ENCODE assay signal across 13 cellular contexts in genomic region chr4:179325181-179325580, GRCh38.
A peak's percentile ranks its signal among the peaks of the same experiment; 100 is the strongest.
DNase-seq lines count a peak whose midpoint lies in the region.
"Had no signal": no experiment of that assay in that cellular context is flagged by ENCODE, and none has a peak within 500 bp of the region (broad histone marks: within the 10 kb centered on the region; RNA-seq: fewer than 3 reads in every experiment).

No MANE protein-coding gene starts in this region.

- no peaks in the 10 kb centered on the region for H3K36me3 Mint-ChIP-seq in CD4-positive, alpha-beta memory T cell
- H3K36me3 Mint-ChIP-seq: CD14-positive monocyte; CD8-positive, alpha-beta memory T cell had no signal

- POLR2A ChIA-PET in CD4-positive, alpha-beta memory T cell (lab: Charles Lee; ENCODE audit: partially characterized antibody), result no interaction called here

- H3K4me3 Mint-ChIP-seq in CD4-positive, alpha-beta memory T cell, result no peak overlapping the region
- H3K4me3 Mint-ChIP-seq: CD14-positive monocyte; CD8-positive, alpha-beta memory T cell had no signal

- no peak overlapping the region for H3K27ac ChIP-seq in CD4-positive, alpha-beta memory T cell (ENCODE audit: low read depth, low read length)
- H3K27ac ChIP-seq: GM23248 had no signal

- no peaks in the 10 kb centered on the region for H3K9me3 ChIP-seq in CD4-positive, alpha-beta memory T cell (ENCODE audit: control insufficient read depth in 1 of 2, low read length in 2 of 2)
- H3K9me3 ChIP-seq: Caco-2 had no signal

- H3K4me1 ChIP-seq in CD4-positive, alpha-beta memory T cell (ENCODE audit: insufficient read depth, low read length), result no peaks in the 10 kb centered on the region
- H3K4me1 ChIP-seq: Caco-2 had no signal

- CTCF ChIA-PET in CD4-positive, alpha-beta memory T cell (lab: Charles Lee; ENCODE audit: partially characterized antibody), result no interaction called here

- no peaks in the 10 kb centered on the region for H3K36me3 ChIP-seq in CD4-positive, alpha-beta memory T cell (ENCODE audit: insufficient read depth, low read length)

- H3K9me3 Mint-ChIP-seq in CD4-positive, alpha-beta memory T cell, result peaks cover 0 to 10% (median 4%) of the 10 kb centered on the region in 8 donors

- H3K27ac Mint-ChIP-seq in CD4-positive, alpha-beta memory T cell, result no peak overlapping the region
- H3K27ac Mint-ChIP-seq: CD8-positive, alpha-beta memory T cell had no signal

- H3K4me1 Mint-ChIP-seq in CD4-positive, alpha-beta memory T cell, result no peaks in the 10 kb centered on the region
- H3K4me1 Mint-ChIP-seq: CD14-positive monocyte; CD8-positive, alpha-beta memory T cell had no signal

- intact Hi-C loops in CD4-positive, alpha-beta memory T cell (cut with micrococcal nuclease), result no loop called here

- DNase-seq in HS-5 (ENCODE audit: low read depth), result peak; percentile 9
- DNase-seq in RKO (ENCODE audit: low spot score), result peak; percentile 11
- DNase-seq in astrocyte of the hippocampus (ENCODE audit: low read depth, low spot score), result peak; percentile 67
- no peak for DNase-seq in activated CD8-positive, alpha-beta memory T cell treated with anti-CD3 and anti-CD28 coated beads, Interleukin-2, amount 50 U/mL, for 4 hours
- no peak for DNase-seq in activated CD8-positive, alpha-beta memory T cell treated with anti-CD3 and anti-CD28 coated beads for 24 hours
- DNase-seq in CD4-positive, alpha-beta memory T cell, result no peak
- no peak for DNase-seq in Kasumi-1 (lab: John Stamatoyannopoulos, UW)
- DNase-seq: Caco-2; CD8-positive, alpha-beta memory T cell; DND-41; GM23248; H7 had no signal

- H3K27me3 Mint-ChIP-seq in CD4-positive, alpha-beta memory T cell, result no peaks in the 10 kb centered on the region

- H3K4me3 ChIP-seq in CD4-positive, alpha-beta memory T cell (ENCODE audit: low read length in 2 of 2), result no peak overlapping the region
- H3K4me3 ChIP-seq: GM23248 had no signal

- no peaks in the 10 kb centered on the region for H3K27me3 ChIP-seq in CD4-positive, alpha-beta memory T cell (ENCODE audit: insufficient read depth, low read length)

Comparison
In these comparisons a context has a peak if more than half of its experiments do, and no peak if none do; other contexts are left out.
1. DNase-seq: peak in HS-5 (single experiment), RKO (single experiment) and astrocyte of the hippocampus (single experiment); none in activated CD8-positive, alpha-beta memory T cell treated with anti-CD3 and anti-CD28 coated beads, Interleukin-2, amount 50 U/mL, for 4 hours (single experiment), activated CD8-positive, alpha-beta memory T cell treated with anti-CD3 and anti-CD28 coated beads for 24 hours (single experiment), CD4-positive, alpha-beta memory T cell (0 of 5) and Kasumi-1 (0 of 2).